Comparison of ENCODE assay signal across 9 cellular contexts in genomic region chr11:6646040-6646439, GRCh38. TPM values are rescaled to one million over a fixed set of nuclear protein-coding genes. Genes with fewer than 3 reads are reported as not detected.
DNase-seq lines count a peak whose midpoint lies in the region; ATAC-seq, FAIRE-seq and TF ChIP-seq lines count a peak whose summit lies in the region.
"Had no signal": no experiment of that assay in that cellular context is flagged by ENCODE, and none has a peak within 500 bp of the region (broad histone marks: within the 10 kb centered on the region; RNA-seq: fewer than 3 reads in every experiment).

No MANE protein-coding gene starts in this region.

- no peaks in the 10 kb centered on the region for H3K36me3 Mint-ChIP-seq in activated CD4-positive, alpha-beta T cell treated with anti-CD3 and anti-CD28 coated beads, Interleukin-2, amount 10 ng/mL, durations not matched to agents 7 days and 5 days (ENCODE audit: low read depth)
- no peaks in the 10 kb centered on the region for H3K36me3 Mint-ChIP-seq in effector memory CD8-positive, alpha-beta T cell (ENCODE audit: insufficient read depth)
- H3K36me3 Mint-ChIP-seq: naive B cell had no signal

- no peak overlapping the region for H3K4me3 Mint-ChIP-seq in activated CD4-positive, alpha-beta T cell treated with anti-CD3 and anti-CD28 coated beads, Interleukin-2, amount 10 ng/mL, durations not matched to agents 7 days and 5 days
- H3K4me3 Mint-ChIP-seq in effector memory CD8-positive, alpha-beta T cell = no peak overlapping the region

- peak; percentile 77 for ATAC-seq in Right ventricle myocardium superior (ENCODE audit: poor library complexity)
- ATAC-seq in effector memory CD8-positive, alpha-beta T cell (replicated peaks) = no peak

- no peaks in the 10 kb centered on the region for H3K27me3 Mint-ChIP-seq in activated CD4-positive, alpha-beta T cell treated with anti-CD3 and anti-CD28 coated beads, Interleukin-2, amount 10 ng/mL, durations not matched to agents 7 days and 5 days
- H3K27me3 Mint-ChIP-seq in effector memory CD8-positive, alpha-beta T cell = no peaks in the 10 kb centered on the region
- H3K27me3 Mint-ChIP-seq: naive B cell had no signal

- POLR2A ChIA-PET in GM10248 (lab: Yijun Ruan, JAX) = no interaction called here
- POLR2A ChIA-PET in activated CD4-positive, alpha-beta T cell treated with anti-CD3 and anti-CD28 coated beads, Interleukin-2, amount 10 ng/mL, durations not matched to agents 7 days and 5 days (lab: Charles Lee) = no interaction called here

- H3K9me3 Mint-ChIP-seq in activated CD4-positive, alpha-beta T cell treated with anti-CD3 and anti-CD28 coated beads, Interleukin-2, amount 10 ng/mL, durations not matched to agents 7 days and 5 days = no peaks in the 10 kb centered on the region
- H3K9me3 Mint-ChIP-seq in effector memory CD8-positive, alpha-beta T cell = no peaks in the 10 kb centered on the region
- H3K9me3 Mint-ChIP-seq: naive B cell had no signal

- FAIRE-seq in GM12891 (lab: Jason Lieb, UNC) = peak; percentile 91

- TF ChIP-seq CTCF in GM10248 (IDR thresholded peaks at IDR 0.05; ENCODE audit: control extremely low read depth, extremely low read depth, low read depth, missing control alignments) = no peak

- peak overlapping the region in 13 of 21 experiments; percentile 52 to 86 (median 74) for H3K27ac ChIP-seq in skin epidermis

- DNase-seq in GM12891 (ENCODE audit: insufficient read length, low spot score) (no peak), SKM-1 (lab: John Stamatoyannopoulos, UW; ENCODE audit: unreplicated experiment) (peak; percentile 36), Right ventricle myocardium superior (peak; percentile 87), GM10248 (ENCODE audit: extremely low spot score) (no peak), activated gamma-delta T cell treated with Interleukin-2 at 50 U/mL for 16 hours (no peak)
- DNase-seq in activated CD4-positive, alpha-beta T cell treated with anti-CD3 and anti-CD28 coated beads, Interleukin-2, amount 10 ng/mL, durations not matched to agents 7 days and 5 days = no peak
- no peak for DNase-seq in effector memory CD8-positive, alpha-beta T cell
- DNase-seq: naive B cell had no signal

- no peak overlapping the region for H3K4me3 ChIP-seq in skin epidermis

- no peak overlapping the region for H3K27ac Mint-ChIP-seq in activated CD4-positive, alpha-beta T cell treated with anti-CD3 and anti-CD28 coated beads, Interleukin-2, amount 10 ng/mL, durations not matched to agents 7 days and 5 days
- H3K27ac Mint-ChIP-seq in effector memory CD8-positive, alpha-beta T cell = no peak overlapping the region

- H3K4me1 Mint-ChIP-seq in activated CD4-positive, alpha-beta T cell treated with anti-CD3 and anti-CD28 coated beads, Interleukin-2, amount 10 ng/mL, durations not matched to agents 7 days and 5 days = no peaks in the 10 kb centered on the region
- peaks cover 0 to 5% of the 10 kb centered on the region in 2 donors for H3K4me1 Mint-ChIP-seq in effector memory CD8-positive, alpha-beta T cell (ENCODE audit: low read depth in 2 of 2)
- H3K4me1 Mint-ChIP-seq: naive B cell had no signal

- TF ChIP-seq POLR2A in GM12891 (IDR thresholded peaks at IDR 0.05; ENCODE audit: low read depth, low read length) = no peak

- CTCF ChIA-PET in GM10248 (lab: Yijun Ruan, JAX) = interaction anchor here (1.0 to 5.6 kb wide), 5 partner anchors 8 to 37 kb away, joined by 3 to 31 read pairs (median 10); partner anchors contain the start of gene MRPL17
- CTCF ChIA-PET in activated CD4-positive, alpha-beta T cell treated with anti-CD3 and anti-CD28 coated beads, Interleukin-2, amount 10 ng/mL, durations not matched to agents 7 days and 5 days (lab: Charles Lee) = interaction anchor here (0.6 to 1.7 kb wide), 2 partner anchors 27 to 37 kb away, joined by 3 to 6 read pairs; partner anchors contain the start of gene MRPL17

- intact Hi-C loops in Right ventricle myocardium superior (cut with DNase I) = no loop called here

TF ChIP-seq in GM12891, 5 proteins besides CTCF, POLR2A, EP300 and RAD21:
- no peak for TF ChIP-seq POU2F2 (IDR thresholded peaks at IDR 0.05; ENCODE audit: low read depth, low read length)
- no peak for TF ChIP-seq TAF1 (IDR thresholded peaks at IDR 0.05; ENCODE audit: low read depth, low read length)
- TF ChIP-seq PAX5 (IDR thresholded peaks at IDR 0.05; ENCODE audit: insufficient read depth, low read length, severe bottlenecking) = no peak
- TF ChIP-seq POLR2AphosphoS5 (IDR thresholded peaks at IDR 0.05; ENCODE audit: low read depth, low read length) = no peak
- TF ChIP-seq SPI1 (IDR thresholded peaks at IDR 0.05; ENCODE audit: low read depth, low read length) = no peak

RNA-seq across cellular contexts. Expression of gene DCHS1, which starts 9.6 kb away (rescaled TPM):
- 0.98 TPM for polyA plus RNA-seq in GM12891 (2012; ENCODE audit: low read depth, missing spikeins)
- 9.6 TPM for total RNA-seq in Right ventricle myocardium superior
- total RNA-seq in activated CD4-positive, alpha-beta T cell treated with anti-CD3 and anti-CD28 coated beads, Interleukin-2, amount 10 ng/mL, durations not matched to agents 7 days and 5 days = under 1 TPM; 0.35 to 0.40 TPM

RNA-seq across cellular contexts. Expression of gene TPP1, which starts 26.8 kb away (rescaled TPM):
- polyA plus RNA-seq in GM12891 (2012; ENCODE audit: low read depth, missing spikeins) = 49.7 TPM
- 71.5 TPM for total RNA-seq in Right ventricle myocardium superior
- total RNA-seq in activated CD4-positive, alpha-beta T cell treated with anti-CD3 and anti-CD28 coated beads, Interleukin-2, amount 10 ng/mL, durations not matched to agents 7 days and 5 days = 100 to 1,000 TPM in 1 of 2 experiments, 10 to 100 TPM in 1; 90.1 to 105 TPM

RNA-seq across cellular contexts. Expression of gene TAF10, which starts 34.0 kb away (rescaled TPM):
- 241 TPM for polyA plus RNA-seq in GM12891 (2012; ENCODE audit: low read depth, missing spikeins)
- 83.6 TPM for total RNA-seq in Right ventricle myocardium superior
- 100 to 1,000 TPM; 138 to 156 TPM for total RNA-seq in activated CD4-positive, alpha-beta T cell treated with anti-CD3 and anti-CD28 coated beads, Interleukin-2, amount 10 ng/mL, durations not matched to agents 7 days and 5 days

RNA-seq across cellular contexts. Expression of gene MRPL17, which starts 37.1 kb away (rescaled TPM):
- polyA plus RNA-seq in GM12891 (2012; ENCODE audit: low read depth, missing spikeins) = 73.2 TPM
- 46.5 TPM for total RNA-seq in Right ventricle myocardium superior
- 10 to 100 TPM; 50.0 to 56.0 TPM for total RNA-seq in activated CD4-positive, alpha-beta T cell treated with anti-CD3 and anti-CD28 coated beads, Interleukin-2, amount 10 ng/mL, durations not matched to agents 7 days and 5 days

RNA-seq across cellular contexts. Expression of gene ILK, which starts 42.5 kb away (rescaled TPM):
- polyA plus RNA-seq in GM12891 (2012; ENCODE audit: low read depth, missing spikeins) = 56.8 TPM
- total RNA-seq in Right ventricle myocardium superior = 191 TPM
- total RNA-seq in activated CD4-positive, alpha-beta T cell treated with anti-CD3 and anti-CD28 coated beads, Interleukin-2, amount 10 ng/mL, durations not matched to agents 7 days and 5 days = 100 to 1,000 TPM; 155 to 163 TPM

Comparison
In these comparisons a context has a peak if more than half of its experiments do, and no peak if none do; other contexts are left out.
1. DNase-seq: peak in SKM-1 (single experiment) and Right ventricle myocardium superior (single experiment); none in GM12891 (single experiment), GM10248 (single experiment), activated gamma-delta T cell treated with Interleukin-2 at 50 U/mL for 16 hours (single experiment), activated CD4-positive, alpha-beta T cell treated with anti-CD3 and anti-CD28 coated beads, Interleukin-2, amount 10 ng/mL, durations not matched to agents 7 days and 5 days (single experiment) and effector memory CD8-positive, alpha-beta T cell (0 of 3).